Comparison of ENCODE assay signal across 8 cellular contexts in the genomic region with DNA sequence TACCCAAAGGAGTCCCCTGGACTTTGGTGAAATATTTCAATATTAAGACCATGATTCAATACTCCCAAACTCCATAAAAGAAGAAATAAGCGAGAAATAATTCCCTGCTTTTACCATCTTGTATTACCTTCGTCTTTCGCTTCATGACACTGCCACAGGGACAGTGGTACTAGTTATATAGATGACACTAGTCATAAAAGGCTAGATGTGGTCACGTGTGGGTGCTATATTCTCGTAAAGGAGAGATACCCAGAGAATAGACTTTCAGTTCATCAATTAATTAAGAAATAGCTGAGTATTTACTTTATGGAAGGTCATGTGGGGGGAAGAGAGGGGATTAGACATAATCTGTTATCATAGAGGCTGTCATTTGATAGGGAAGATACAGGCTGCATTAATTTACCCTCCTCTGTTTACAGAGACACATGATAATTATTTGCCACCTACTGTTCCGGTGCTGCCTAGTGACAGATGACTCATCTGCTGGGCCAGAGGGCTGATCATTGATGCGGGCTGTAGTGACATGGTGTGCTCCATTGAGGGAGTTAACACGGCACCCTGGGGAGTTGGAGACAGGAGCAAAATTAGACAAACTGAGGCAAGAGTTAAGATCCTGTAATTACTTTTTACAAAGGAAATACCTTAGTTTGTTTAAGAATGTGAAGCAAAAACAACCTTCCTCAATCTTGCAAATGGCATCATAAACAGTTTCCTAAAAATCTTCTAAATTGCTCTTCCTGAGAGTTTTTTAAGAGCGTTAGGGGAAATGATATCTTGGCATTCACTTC.
DNase-seq lines count a peak whose midpoint lies in the region; ATAC-seq and TF ChIP-seq lines count a peak whose summit lies in the region.

No MANE protein-coding gene starts in this region.

- TF ChIP-seq CTCF in MM.1S (IDR thresholded peaks at IDR 0.05; ENCODE audit: low read length) = no peak

- intact Hi-C loops in activated CD4-positive, alpha-beta memory T cell treated with anti-CD3 and anti-CD28 coated beads for 36 hours (cut with micrococcal nuclease) = no loop called here

- peak overlapping the region; percentile 53 for H3K27ac Mint-ChIP-seq in activated CD4-positive, alpha-beta memory T cell treated with anti-CD3 and anti-CD28 coated beads for 36 hours
- H3K27ac Mint-ChIP-seq in activated CD4-positive, alpha-beta memory T cell treated with anti-CD3 and anti-CD28 coated beads, Interleukin-2, amount 10 ng/mL, durations not matched to agents 7 days and 5 days = no peak overlapping the region
- H3K27ac Mint-ChIP-seq in activated naive CD8-positive, alpha-beta T cell treated with anti-CD3 and anti-CD28 coated beads, Interleukin-2, amount 50 U/mL, for 24 hours = peak overlapping the region; percentile 44

- H3K9me3 ChIP-seq in MM.1S (replicated peaks; ENCODE audit: insufficient read depth, low read length) = no peaks in the 10 kb centered on the region

- peak; percentile 66 for ATAC-seq in HG02763 (IDR thresholded peaks at IDR 0.05; ENCODE audit: unreplicated experiment)
- peak; percentile 77 for ATAC-seq in activated naive CD8-positive, alpha-beta T cell treated with anti-CD3 and anti-CD28 coated beads, Interleukin-2, amount 50 U/mL, for 24 hours

- peaks cover 37% of the 10 kb centered on the region for H3K36me3 Mint-ChIP-seq in activated CD4-positive, alpha-beta memory T cell treated with anti-CD3 and anti-CD28 coated beads for 36 hours
- peaks cover 78% of the 10 kb centered on the region for H3K36me3 Mint-ChIP-seq in activated CD4-positive, alpha-beta memory T cell treated with anti-CD3 and anti-CD28 coated beads, Interleukin-2, amount 10 ng/mL, durations not matched to agents 7 days and 5 days (ENCODE audit: low read depth)
- H3K36me3 Mint-ChIP-seq in activated naive CD8-positive, alpha-beta T cell treated with anti-CD3 and anti-CD28 coated beads, Interleukin-2, amount 50 U/mL, for 24 hours (ENCODE audit: low read depth) = peaks cover 44% of the 10 kb centered on the region

- H3K4me1 ChIP-seq in MM.1S (ENCODE audit: low read length) = no peaks in the 10 kb centered on the region

- no peaks in the 10 kb centered on the region for H3K36me3 ChIP-seq in MM.1S (replicated peaks; ENCODE audit: insufficient read depth, low read length)

- POLR2A ChIA-PET in activated CD4-positive, alpha-beta memory T cell treated with anti-CD3 and anti-CD28 coated beads for 36 hours (lab: Charles Lee) = no interaction called here
- POLR2A ChIA-PET in activated CD4-positive, alpha-beta memory T cell treated with anti-CD3 and anti-CD28 coated beads, Interleukin-2, amount 10 ng/mL, durations not matched to agents 7 days and 5 days (lab: Charles Lee) = no interaction called here

- H3K4me2 ChIP-seq in MM.1S (ENCODE audit: low read depth, low read length) = no peak overlapping the region

- no peaks in the 10 kb centered on the region for H3K79me2 ChIP-seq in MM.1S (ENCODE audit: low read length)

- H3K27ac ChIP-seq in skin epidermis = peak overlapping the region in 11 of 21 experiments; percentile 2 to 67 (median 29)
- no peak overlapping the region for H3K27ac ChIP-seq in MM.1S (ENCODE audit: low read length)

- no peak overlapping the region for H2AFZ ChIP-seq in MM.1S (ENCODE audit: low read length)

- no peaks in the 10 kb centered on the region for H4K20me1 ChIP-seq in MM.1S (ENCODE audit: insufficient read depth, low read length)

- CTCF ChIA-PET in activated CD4-positive, alpha-beta memory T cell treated with anti-CD3 and anti-CD28 coated beads for 36 hours (lab: Charles Lee) = interaction anchor here (1.5 to 1.7 kb wide), 2 partner anchors 26 to 45 kb away, joined by 3 to 4 read pairs; no protein-coding TSS in a partner anchor
- CTCF ChIA-PET in activated CD4-positive, alpha-beta memory T cell treated with anti-CD3 and anti-CD28 coated beads, Interleukin-2, amount 10 ng/mL, durations not matched to agents 7 days and 5 days (lab: Charles Lee) = interaction anchor here (1.0 kb wide), 1 partner anchor 716 kb away, joined by 3 read pairs; no protein-coding TSS in a partner anchor

- H3K9me2 ChIP-seq in MM.1S (replicated peaks; ENCODE audit: insufficient read depth, low read length) = no peaks in the 10 kb centered on the region

- H3K4me3 ChIP-seq in skin epidermis (no peak overlapping the region), MM.1S (ENCODE audit: low read length) (no peak overlapping the region)

- H3K9me3 Mint-ChIP-seq in activated CD4-positive, alpha-beta memory T cell treated with anti-CD3 and anti-CD28 coated beads for 36 hours = no peaks in the 10 kb centered on the region
- no peaks in the 10 kb centered on the region for H3K9me3 Mint-ChIP-seq in activated CD4-positive, alpha-beta memory T cell treated with anti-CD3 and anti-CD28 coated beads, Interleukin-2, amount 10 ng/mL, durations not matched to agents 7 days and 5 days
- H3K9me3 Mint-ChIP-seq in activated naive CD8-positive, alpha-beta T cell treated with anti-CD3 and anti-CD28 coated beads, Interleukin-2, amount 50 U/mL, for 24 hours = no peaks in the 10 kb centered on the region

- no peak overlapping the region for H3K4me3 Mint-ChIP-seq in activated CD4-positive, alpha-beta memory T cell treated with anti-CD3 and anti-CD28 coated beads for 36 hours
- H3K4me3 Mint-ChIP-seq in activated CD4-positive, alpha-beta memory T cell treated with anti-CD3 and anti-CD28 coated beads, Interleukin-2, amount 10 ng/mL, durations not matched to agents 7 days and 5 days = no peak overlapping the region
- no peak overlapping the region for H3K4me3 Mint-ChIP-seq in activated naive CD8-positive, alpha-beta T cell treated with anti-CD3 and anti-CD28 coated beads, Interleukin-2, amount 50 U/mL, for 24 hours

- peaks cover 23% of the 10 kb centered on the region for H3K4me1 Mint-ChIP-seq in activated CD4-positive, alpha-beta memory T cell treated with anti-CD3 and anti-CD28 coated beads for 36 hours (ENCODE audit: low read depth)
- H3K4me1 Mint-ChIP-seq in activated CD4-positive, alpha-beta memory T cell treated with anti-CD3 and anti-CD28 coated beads, Interleukin-2, amount 10 ng/mL, durations not matched to agents 7 days and 5 days = peaks cover 29% of the 10 kb centered on the region
- H3K4me1 Mint-ChIP-seq in activated naive CD8-positive, alpha-beta T cell treated with anti-CD3 and anti-CD28 coated beads, Interleukin-2, amount 50 U/mL, for 24 hours = peaks cover 29% of the 10 kb centered on the region

- H3K27me3 ChIP-seq in MM.1S (replicated peaks; ENCODE audit: insufficient read depth, low read length) = no peaks in the 10 kb centered on the region

- in situ Hi-C loops in G401 (cut with HindIII; ENCODE audit: low sequenced_read_pairs) = no loop called here

- H3K27me3 Mint-ChIP-seq in activated CD4-positive, alpha-beta memory T cell treated with anti-CD3 and anti-CD28 coated beads for 36 hours = no peaks in the 10 kb centered on the region
- no peaks in the 10 kb centered on the region for H3K27me3 Mint-ChIP-seq in activated CD4-positive, alpha-beta memory T cell treated with anti-CD3 and anti-CD28 coated beads, Interleukin-2, amount 10 ng/mL, durations not matched to agents 7 days and 5 days
- H3K27me3 Mint-ChIP-seq in activated naive CD8-positive, alpha-beta T cell treated with anti-CD3 and anti-CD28 coated beads, Interleukin-2, amount 50 U/mL, for 24 hours = no peaks in the 10 kb centered on the region

- no peak overlapping the region for H3K9ac ChIP-seq in MM.1S (ENCODE audit: low read length)

- no peaks in the 10 kb centered on the region for H3F3A ChIP-seq in MM.1S (ENCODE audit: insufficient read depth, low read length)

- no peak for DNase-seq in activated CD4-positive, alpha-beta memory T cell treated with anti-CD3 and anti-CD28 coated beads for 36 hours
- DNase-seq in activated CD4-positive, alpha-beta memory T cell treated with anti-CD3 and anti-CD28 coated beads, Interleukin-2, amount 10 ng/mL, durations not matched to agents 7 days and 5 days = no peak
- no peak for DNase-seq in activated naive CD8-positive, alpha-beta T cell treated with anti-CD3 and anti-CD28 coated beads, Interleukin-2, amount 50 U/mL, for 24 hours
- DNase-seq in MM.1S (no peak), G401 (ENCODE audit: low spot score) (no peak), AG20443 (ENCODE audit: low spot score) (no peak)
